Comparison of ENCODE assay signal across 1 cellular context in the genomic region with DNA sequence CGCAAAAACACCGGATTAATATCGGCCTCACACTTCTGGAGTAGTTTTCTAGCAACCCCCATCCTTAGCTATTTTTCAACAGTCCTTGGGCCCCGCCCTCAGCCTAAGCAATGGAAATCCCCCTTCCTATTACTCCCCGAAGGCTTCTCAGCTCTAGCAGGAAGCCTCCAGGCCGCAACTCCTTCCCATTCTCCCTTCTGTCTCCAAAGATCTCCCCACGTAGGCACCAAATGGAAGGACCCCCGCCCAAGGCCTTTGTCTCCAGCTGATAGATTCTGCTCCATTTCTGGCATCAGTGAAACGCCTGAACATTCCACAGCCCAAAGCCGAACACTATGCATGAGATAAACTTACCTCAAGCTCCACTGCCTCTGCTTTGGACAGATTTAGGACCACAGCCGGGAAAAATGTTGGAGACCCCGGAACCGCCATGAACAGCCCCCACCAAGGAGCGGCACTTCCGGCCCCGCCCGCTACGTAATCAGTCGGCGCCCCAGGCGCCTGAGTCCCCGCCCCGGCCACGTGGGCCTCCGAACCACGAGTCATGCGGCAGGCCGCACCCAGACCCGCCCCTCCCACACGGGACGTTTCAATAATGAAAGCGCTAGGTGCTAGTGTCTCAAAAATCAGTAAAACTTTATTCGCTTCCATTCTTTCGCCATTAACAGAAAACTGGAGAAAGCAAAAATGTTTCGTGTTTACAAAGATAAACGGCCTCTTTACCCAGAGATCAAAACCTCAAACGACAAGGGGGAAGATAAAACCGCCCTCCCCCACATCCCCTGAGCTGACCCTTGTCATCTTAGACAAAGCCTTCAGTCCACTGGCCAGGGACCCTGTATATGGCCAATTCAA.
TF ChIP-seq lines count a peak whose summit lies in the region.

A gene (minus strand): TSS at position 468 of the 855 bp plus-strand sequence. CDS start 611 bp downstream, outside the sequence.

TF ChIP-seq in A549, 52 proteins besides CTCF, POLR2A, EP300 and RAD21 (continued from another document):
- TF ChIP-seq, protein P1, sequence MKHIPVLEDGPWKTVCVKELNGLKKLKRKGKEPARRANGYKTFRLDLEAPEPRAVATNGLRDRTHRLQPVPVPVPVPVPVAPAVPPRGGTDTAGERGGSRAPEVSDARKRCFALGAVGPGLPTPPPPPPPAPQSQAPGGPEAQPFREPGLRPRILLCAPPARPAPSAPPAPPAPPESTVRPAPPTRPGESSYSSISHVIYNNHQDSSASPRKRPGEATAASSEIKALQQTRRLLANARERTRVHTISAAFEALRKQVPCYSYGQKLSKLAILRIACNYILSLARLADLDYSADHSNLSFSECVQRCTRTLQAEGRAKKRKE (CRISPR knock-in tag; IDR thresholded peaks at IDR 0.05; ENCODE audit: low read depth) = no peak
- peak; percentile 59 to 78; a peak in 4 of 5 replicates for TF ChIP-seq JUN (IDR thresholded peaks at IDR 0.05)
- no peak for TF ChIP-seq RFX5 (IDR thresholded peaks at IDR 0.05)
- TF ChIP-seq, protein P2, sequence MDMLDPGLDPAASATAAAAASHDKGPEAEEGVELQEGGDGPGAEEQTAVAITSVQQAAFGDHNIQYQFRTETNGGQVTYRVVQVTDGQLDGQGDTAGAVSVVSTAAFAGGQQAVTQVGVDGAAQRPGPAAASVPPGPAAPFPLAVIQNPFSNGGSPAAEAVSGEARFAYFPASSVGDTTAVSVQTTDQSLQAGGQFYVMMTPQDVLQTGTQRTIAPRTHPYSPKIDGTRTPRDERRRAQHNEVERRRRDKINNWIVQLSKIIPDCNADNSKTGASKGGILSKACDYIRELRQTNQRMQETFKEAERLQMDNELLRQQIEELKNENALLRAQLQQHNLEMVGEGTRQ (IDR thresholded peaks at IDR 0.05) = peak; percentile 91
- TF ChIP-seq FOSL2 (IDR thresholded peaks at IDR 0.05) = no peak
- TF ChIP-seq FOSL2 (CRISPR knock-in tag; IDR thresholded peaks at IDR 0.05) = no peak
- TF ChIP-seq, protein P3, sequence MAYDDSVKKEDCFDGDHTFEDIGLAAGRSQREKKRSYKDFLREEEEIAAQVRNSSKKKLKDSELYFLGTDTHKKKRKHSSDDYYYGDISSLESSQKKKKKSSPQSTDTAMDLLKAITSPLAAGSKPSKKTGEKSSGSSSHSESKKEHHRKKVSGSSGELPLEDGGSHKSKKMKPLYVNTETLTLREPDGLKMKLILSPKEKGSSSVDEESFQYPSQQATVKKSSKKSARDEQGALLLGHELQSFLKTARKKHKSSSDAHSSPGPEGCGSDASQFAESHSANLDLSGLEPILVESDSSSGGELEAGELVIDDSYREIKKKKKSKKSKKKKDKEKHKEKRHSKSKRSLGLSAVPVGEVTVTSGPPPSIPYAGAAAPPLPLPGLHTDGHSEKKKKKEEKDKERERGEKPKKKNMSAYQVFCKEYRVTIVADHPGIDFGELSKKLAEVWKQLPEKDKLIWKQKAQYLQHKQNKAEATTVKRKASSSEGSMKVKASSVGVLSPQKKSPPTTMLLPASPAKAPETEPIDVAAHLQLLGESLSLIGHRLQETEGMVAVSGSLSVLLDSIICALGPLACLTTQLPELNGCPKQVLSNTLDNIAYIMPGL (CRISPR knock-in tag; IDR thresholded peaks at IDR 0.05; ENCODE audit: borderline replicate concordance) = no peak
- TF ChIP-seq, protein P4, sequence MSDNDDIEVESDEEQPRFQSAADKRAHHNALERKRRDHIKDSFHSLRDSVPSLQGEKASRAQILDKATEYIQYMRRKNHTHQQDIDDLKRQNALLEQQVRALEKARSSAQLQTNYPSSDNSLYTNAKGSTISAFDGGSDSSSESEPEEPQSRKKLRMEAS (IDR thresholded peaks at IDR 0.05) = peak; percentile 97
- no peak for TF ChIP-seq CBX8 (IDR thresholded peaks at IDR 0.05)
- no peak for TF ChIP-seq RNF2 (IDR thresholded peaks at IDR 0.05; ENCODE audit: borderline replicate concordance, low read depth)
- no peak for TF ChIP-seq JUNB (IDR thresholded peaks at IDR 0.05)
- TF ChIP-seq, protein P5, sequence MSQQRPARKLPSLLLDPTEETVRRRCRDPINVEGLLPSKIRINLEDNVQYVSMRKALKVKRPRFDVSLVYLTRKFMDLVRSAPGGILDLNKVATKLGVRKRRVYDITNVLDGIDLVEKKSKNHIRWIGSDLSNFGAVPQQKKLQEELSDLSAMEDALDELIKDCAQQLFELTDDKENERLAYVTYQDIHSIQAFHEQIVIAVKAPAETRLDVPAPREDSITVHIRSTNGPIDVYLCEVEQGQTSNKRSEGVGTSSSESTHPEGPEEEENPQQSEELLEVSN (IDR thresholded peaks at IDR 0.05; ENCODE audit: borderline replicate concordance, low read depth) = 0 out of 2 replicates have a peak, but pooled peaks have one; percentile 16
- TF ChIP-seq, protein P6, sequence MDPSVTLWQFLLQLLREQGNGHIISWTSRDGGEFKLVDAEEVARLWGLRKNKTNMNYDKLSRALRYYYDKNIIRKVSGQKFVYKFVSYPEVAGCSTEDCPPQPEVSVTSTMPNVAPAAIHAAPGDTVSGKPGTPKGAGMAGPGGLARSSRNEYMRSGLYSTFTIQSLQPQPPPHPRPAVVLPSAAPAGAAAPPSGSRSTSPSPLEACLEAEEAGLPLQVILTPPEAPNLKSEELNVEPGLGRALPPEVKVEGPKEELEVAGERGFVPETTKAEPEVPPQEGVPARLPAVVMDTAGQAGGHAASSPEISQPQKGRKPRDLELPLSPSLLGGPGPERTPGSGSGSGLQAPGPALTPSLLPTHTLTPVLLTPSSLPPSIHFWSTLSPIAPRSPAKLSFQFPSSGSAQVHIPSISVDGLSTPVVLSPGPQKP (IDR thresholded peaks at IDR 0.05; ENCODE audit: low read depth, low read length) = peak; percentile 44; the same call in 1 of the 2 replicates
- TF ChIP-seq ZNF302 (CRISPR knock-in tag; IDR thresholded peaks at IDR 0.05) = no peak
- no peak for TF ChIP-seq CBX2 (IDR thresholded peaks at IDR 0.05; ENCODE audit: borderline replicate concordance, low read depth)
- no peak for TF ChIP-seq ZFP36 (IDR thresholded peaks at IDR 0.05; ENCODE audit: borderline replicate concordance, partially characterized antibody)
- peak; percentile 79 for TF ChIP-seq PHF8 (IDR thresholded peaks at IDR 0.05; ENCODE audit: borderline replicate concordance, low read depth)
- TF ChIP-seq KDM1A (IDR thresholded peaks at IDR 0.05; ENCODE audit: low read depth) = no peak
- TF ChIP-seq, protein P7, sequence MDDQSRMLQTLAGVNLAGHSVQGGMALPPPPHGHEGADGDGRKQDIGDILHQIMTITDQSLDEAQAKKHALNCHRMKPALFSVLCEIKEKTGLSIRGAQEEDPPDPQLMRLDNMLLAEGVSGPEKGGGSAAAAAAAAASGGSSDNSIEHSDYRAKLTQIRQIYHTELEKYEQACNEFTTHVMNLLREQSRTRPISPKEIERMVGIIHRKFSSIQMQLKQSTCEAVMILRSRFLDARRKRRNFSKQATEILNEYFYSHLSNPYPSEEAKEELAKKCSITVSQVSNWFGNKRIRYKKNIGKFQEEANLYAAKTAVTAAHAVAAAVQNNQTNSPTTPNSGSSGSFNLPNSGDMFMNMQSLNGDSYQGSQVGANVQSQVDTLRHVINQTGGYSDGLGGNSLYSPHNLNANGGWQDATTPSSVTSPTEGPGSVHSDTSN (IDR thresholded peaks at IDR 0.05) = 0 out of 2 replicates have a peak, but pooled peaks have one; percentile 25
- peak; percentile 36; the same call in 1 of the 2 replicates for TF ChIP-seq TFCP2L1 (CRISPR knock-in tag; IDR thresholded peaks at IDR 0.05)
- no peak for TF ChIP-seq CHD4 (IDR thresholded peaks at IDR 0.05; ENCODE audit: borderline replicate concordance)
- no peak for TF ChIP-seq CHD2 (IDR thresholded peaks at IDR 0.05; ENCODE audit: low read length, partially characterized antibody)
- TF ChIP-seq CEBPB (IDR thresholded peaks at IDR 0.05) = no peak
- no peak for TF ChIP-seq HEYL (CRISPR knock-in tag; IDR thresholded peaks at IDR 0.05)
- TF ChIP-seq NPAS2 (CRISPR knock-in tag; IDR thresholded peaks at IDR 0.05; ENCODE audit: borderline replicate concordance) = no peak
- peak; percentile 33; the same call in 1 of the 2 replicates for TF ChIP-seq HOXA7 (CRISPR knock-in tag; IDR thresholded peaks at IDR 0.05)
